14 cellular contexts compared by ENCODE assay signal in the genomic region with DNA sequence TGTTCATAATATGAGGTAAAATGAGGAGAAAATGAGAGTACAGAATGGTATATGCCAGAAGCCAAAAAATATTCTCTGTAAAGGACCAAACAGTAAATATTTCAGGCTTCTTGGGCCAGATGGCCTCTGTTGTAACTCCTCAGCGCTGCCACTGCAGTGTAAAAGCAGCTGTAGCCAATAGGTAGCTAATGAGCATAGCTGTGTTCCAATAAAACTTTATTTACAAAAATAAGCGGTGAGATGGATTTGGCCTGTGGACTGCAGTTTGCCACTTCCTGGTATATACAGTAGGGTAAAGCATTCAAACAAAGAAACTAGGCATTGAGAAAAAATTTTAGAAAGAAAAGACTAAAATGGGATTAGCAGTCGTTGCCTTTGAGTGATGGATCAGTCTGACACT. TPM values are rescaled to one million over a fixed set of nuclear protein-coding genes. Genes with fewer than 3 reads are reported as not detected.
DNase-seq lines count a peak whose midpoint lies in the region; ATAC-seq, FAIRE-seq and TF ChIP-seq lines count a peak whose summit lies in the region.
"Had no signal": no experiment of that assay in that cellular context is flagged by ENCODE, and none has a peak within 500 bp of the region (broad histone marks: within the 10 kb centered on the region; RNA-seq: fewer than 3 reads in every experiment).

No MANE protein-coding gene starts in this region.

- H2AFZ ChIP-seq in Loucy (ENCODE audit: low read length) (peak overlapping the region; percentile 48; the same call in 1 of the 2 replicates), GM12878 (ENCODE audit: control insufficient read depth, low read depth, low read length) (no peak overlapping the region), neuronal stem cell (ENCODE audit: low read length) (no peak overlapping the region)

- no peak overlapping the region for H3K23ac ChIP-seq in neuronal stem cell (ENCODE audit: low read depth, low read length, poor library complexity)

- H3K4me2 ChIP-seq in Loucy (ENCODE audit: low read depth, low read length, poor library complexity, severe bottlenecking) (no peak overlapping the region), GM12878 (ENCODE audit: control insufficient read depth, insufficient read depth) (no peak overlapping the region), neuronal stem cell (ENCODE audit: insufficient read depth, low read length, poor library complexity, severe bottlenecking) (no peak overlapping the region)

- RAD21 ChIA-PET in GM12878 (lab: Charles Lee; ENCODE audit: unreplicated experiment): interaction anchor here (1.4 kb wide), 1 partner anchor 23 kb away, joined by 6 read pairs; no protein-coding TSS in a partner anchor

- H3K9ac ChIP-seq in Loucy (ENCODE audit: low read depth, low read length, poor library complexity, severe bottlenecking) (no peak overlapping the region), GM12878 (ENCODE audit: control insufficient read depth, insufficient read depth, low read length) (no peak overlapping the region), neuronal stem cell (ENCODE audit: low read depth, low read length, poor library complexity) (no peak overlapping the region)

- H3K36me3 ChIP-seq in Loucy (ENCODE audit: insufficient read depth, low read length): no peaks in the 10 kb centered on the region
- H3K36me3 ChIP-seq in GM12878 (ENCODE audit: control insufficient read depth in 2 of 2, insufficient read depth in 2 of 2, low read length in 1 of 2): no peaks in the 10 kb centered on the region
- no peaks in the 10 kb centered on the region for H3K36me3 ChIP-seq in neuronal stem cell (replicated peaks in 1 of 2; ENCODE audit: control insufficient read depth in 2 of 2, insufficient read depth in 2 of 2, low read length in 2 of 2)

- in situ Hi-C loops in GM12878 (cut with MboI): loop anchor here (25.0 kb wide), 1 partner anchor 1036 kb away; a partner anchor contains a TSS

- POLR2A ChIA-PET in GM12878 (lab: Charles Lee): interaction anchor here (1.9 kb wide), 1 partner anchor 16 kb away, joined by 7 read pairs; no protein-coding TSS in a partner anchor

- H3K14ac ChIP-seq in neuronal stem cell (ENCODE audit: low read length): no peak overlapping the region

- no peak for FAIRE-seq in GM12878 (lab: Jason Lieb, UNC)
- FAIRE-seq: A204.1, GM18507 had no signal

- H2AK5ac ChIP-seq in neuronal stem cell (ENCODE audit: low read depth, low read length): no peak overlapping the region

- peak; percentile 21 for DNase-seq in NCI-H82 (lab: John Stamatoyannopoulos, UW)
- no peak for DNase-seq in NCI-H82 treated with DMSO at 0.1 percent for 48 hours (lab: John Stamatoyannopoulos, UW; ENCODE audit: unreplicated experiment)
- DNase-seq in GM12878 (ENCODE audit: low read depth, low spot score): no peak
- DNase-seq in activated CD4-positive, alpha-beta T cell treated with anti-CD3 and anti-CD28 coated beads, Interleukin-2, amount 50 U/mL, for 4 hours: no peak
- no peak for DNase-seq in DMS53 treated with DMSO at 0.1 percent for 48 hours (lab: John Stamatoyannopoulos, UW; ENCODE audit: unreplicated experiment)
- no peak for DNase-seq in neuronal stem cell (ENCODE audit: low spot score)
- DNase-seq: C1 segment of cervical spinal cord; CD4-positive, alpha-beta memory T cell; GOT3; H9 had no signal

- no TSS peak for BruUV-seq in GM12878 (replicated peaks; lab: Mats Ljungman, UMichigan)

- H2BK5ac ChIP-seq in neuronal stem cell (ENCODE audit: low read length): no peak overlapping the region

- no peak overlapping the region for H4K8ac ChIP-seq in neuronal stem cell (ENCODE audit: low read depth, low read length)

- H3K79me2 ChIP-seq in Loucy (ENCODE audit: insufficient read depth, low read length) (no peaks in the 10 kb centered on the region), GM12878 (ENCODE audit: control insufficient read depth, insufficient read depth, low read length) (no peaks in the 10 kb centered on the region)

- no peaks in the 10 kb centered on the region for H3F3A ChIP-seq in Loucy (ENCODE audit: low read depth)

- H3K27me3 ChIP-seq in Loucy (ENCODE audit: insufficient read depth, low read length, poor library complexity, severe bottlenecking): no peaks in the 10 kb centered on the region
- H3K27me3 ChIP-seq in GM12878 (replicated peaks in 1 of 2; ENCODE audit: control insufficient read depth in 2 of 2, insufficient read depth in 2 of 2, low read length in 1 of 2): no peaks in the 10 kb centered on the region
- no peaks in the 10 kb centered on the region for H3K27me3 ChIP-seq in neuronal stem cell (ENCODE audit: control insufficient read depth in 3 of 3, insufficient read depth in 3 of 3, low read depth in 1 of 3, low read length in 3 of 3)

- ATAC-seq in GM12878: no peak

- TF ChIP-seq EP300 in GM12878 (IDR thresholded peaks at IDR 0.05; ENCODE audit: borderline replicate concordance in 1 of 2, control insufficient read depth in 1 of 2, low read depth in 2 of 2, low read length in 2 of 2): no peak

- TF ChIP-seq CTCF in Loucy (conservative IDR thresholded peaks at IDR 0.05; ENCODE audit: low read length) (no peak), GM12878 (IDR thresholded peaks at IDR 0.05 in 2 of 3, conservative IDR thresholded peaks at IDR 0.05 in 1 of 3; ENCODE audit: control insufficient read depth in 2 of 3, extremely low read depth in 1 of 3, insufficient read depth in 1 of 3, low read depth in 3 of 3, low read length in 3 of 3) (no peak)

- no peak for TF ChIP-seq RAD21 in GM12878 (IDR thresholded peaks at IDR 0.05; ENCODE audit: insufficient read depth, low read depth, low read length)

- intact Hi-C loops in GM12878 (cut with micrococcal nuclease; ENCODE audit: unreplicated experiment): no loop called here

- H4K20me1 ChIP-seq in Loucy (ENCODE audit: insufficient read depth, low read length, poor library complexity, severe bottlenecking) (no peaks in the 10 kb centered on the region), GM12878 (ENCODE audit: control insufficient read depth, insufficient read depth) (no peaks in the 10 kb centered on the region)

- H3K27ac ChIP-seq in GM12878 (ENCODE audit: control insufficient read depth, insufficient read depth) (no peak overlapping the region), neuronal stem cell (replicated peaks; ENCODE audit: low read length) (no peak overlapping the region)

- no peak overlapping the region for H2BK12ac ChIP-seq in neuronal stem cell (ENCODE audit: low read length)

- H3K18ac ChIP-seq in neuronal stem cell (ENCODE audit: low read length): no peak overlapping the region

- CTCF ChIA-PET in GM12878 (lab: Yijun Ruan, JAX): interaction anchor here (1.1 to 12.3 kb wide), 3 partner anchors 8 to 127 kb away, joined by 3 to 114 read pairs (median 8); no protein-coding TSS in a partner anchor

- no peak overlapping the region for H2BK15ac ChIP-seq in neuronal stem cell (ENCODE audit: low read length)

- WGBS in GM12878 (ENCODE audit: insufficient coverage, insufficient replicate concordance, low lambda C conversion rate, missing lambda C conversion rate): 98% methylated on average over 3 of the region's 3 CpGs
- no CpG with 5 or more reads among the region's 3 CpGs for WGBS in neuronal stem cell (ENCODE audit: extremely low coverage in 2 of 2, insufficient read length in 2 of 2, insufficient replicate concordance in 1 of 2), 2 donors

- TF ChIP-seq POLR2A in GM12878 (IDR thresholded peaks at IDR 0.05; ENCODE audit: low read depth, low read length): no peak

- SMC1A ChIA-PET in GM12878 (lab: Charles Lee; ENCODE audit: uncharacterized antibody, unreplicated experiment): interaction anchor here (1.5 to 20.4 kb wide), 6 partner anchors 8 to 126 kb away, joined by 5 to 380 read pairs (median 34); a partner anchor contains a TSS

- H3K4me1 ChIP-seq in Loucy (ENCODE audit: insufficient read depth, low read length, poor library complexity, severe bottlenecking) (no peaks in the 10 kb centered on the region), GM12878 (ENCODE audit: control insufficient read depth, insufficient read depth, low read length) (peaks cover 39% of the 10 kb centered on the region), neuronal stem cell (ENCODE audit: control insufficient read depth in 2 of 2, insufficient read depth in 1 of 2, low read depth in 1 of 2, low read length in 2 of 2) (peaks cover 0 to 10% of the 10 kb centered on the region in 2 donors)

- H3K79me1 ChIP-seq in neuronal stem cell (ENCODE audit: low read depth, low read length): no peaks in the 10 kb centered on the region

- H3K4me3 ChIP-seq in Loucy (ENCODE audit: low read length, poor library complexity, severe bottlenecking) (no peak overlapping the region), GM12878 (no peak overlapping the region), neuronal stem cell (ENCODE audit: low read length in 2 of 2) (no peak overlapping the region)

- no peaks in the 10 kb centered on the region for H3K9me2 ChIP-seq in Loucy (replicated peaks; ENCODE audit: low read depth, low read length)

- no peak overlapping the region for H4K91ac ChIP-seq in neuronal stem cell (ENCODE audit: low read depth, low read length, poor library complexity)

- H2BK120ac ChIP-seq in neuronal stem cell (ENCODE audit: low read depth, low read length): no peak overlapping the region

- no peak overlapping the region for H3K4ac ChIP-seq in neuronal stem cell (ENCODE audit: low read length)

- no peaks in the 10 kb centered on the region for H3K9me3 ChIP-seq in Loucy (ENCODE audit: insufficient read depth, low read depth, low read length)
- no peaks in the 10 kb centered on the region for H3K9me3 ChIP-seq in GM12878 (replicated peaks; ENCODE audit: control insufficient read depth, insufficient read depth, low read length)
- H3K9me3 ChIP-seq in neuronal stem cell (replicated peaks in 1 of 2; ENCODE audit: control insufficient read depth in 2 of 2, insufficient read depth in 1 of 2, low read depth in 1 of 2, low read length in 2 of 2): no peaks in the 10 kb centered on the region

RNA-seq across cellular contexts. Expression of a gene that starts 51.5 kb away (rescaled TPM):
- 0.84 TPM in 1 of 2 replicates, not detected in the other for total RNA-seq in GM12878 (2013; cell fraction: nucleolus; rRNA removed)
- total RNA-seq in GM12878 (2014; rRNA removed): 9.3 and 11.3 TPM in 2 replicates
- 2.7 and 4.1 TPM in 2 replicates for total RNA-seq in GM12878 (2014; rRNA removed; fragmentation: Illumina TruSeq; extraction: Trizol)
- total RNA-seq in GM12878 (2021): 7.1 and 8.3 TPM in 2 replicates
- 13.9 TPM for polyA plus RNA-seq in GM12878 (2011; ENCODE audit: low read depth)
- 9.1 and 10.4 TPM in 2 replicates for polyA plus RNA-seq in GM12878 (2011; rRNA removed)
- 13.4 and 16.3 TPM in 2 replicates for polyA plus RNA-seq in GM12878 (2011; cell fraction: cytosol; rRNA removed)
- 8.1 TPM in 2 replicates for polyA plus RNA-seq in GM12878 (2011; cell fraction: nucleus; rRNA removed)
- polyA plus RNA-seq in GM12878 (2012): 9.1 and 10.0 TPM in 2 replicates
- 2.2 TPM in 1 of 2 replicates, not detected in the other for polyA plus RNA-seq in GM12878 (2014; fragmentation: Illumina TruSeq; extraction: Trizol)
- polyA plus RNA-seq in GM12878 (2014; fragmentation: Nextera tagmentation; extraction: Ambion mirVana): 1 to 10 TPM; 1.5 to 6.1 TPM
- polyA plus RNA-seq in GM12878 (2014; rRNA removed): 7.4 and 11.5 TPM in 2 replicates
- 10 to 100 TPM; 15.9 to 20.4 TPM for polyA plus RNA-seq in GM12878 (2016; fragmentation: Nextera tagmentation; extraction: Ambion mirVana)
- polyA minus RNA-seq in GM12878 (2011; rRNA and poly(A)+ RNA removed): 4.4 and 5.1 TPM in 2 replicates
- polyA minus RNA-seq in GM12878 (2011; cell fraction: cytosol; rRNA and poly(A)+ RNA removed): not detected in 2 replicates
- polyA minus RNA-seq in GM12878 (2011; cell fraction: nucleus; rRNA and poly(A)+ RNA removed): 1.3 and 1.8 TPM in 2 replicates
- 0.13 TPM for polyA plus RNA-seq in neuronal stem cell (2013, experiment 1 of 2)
- polyA plus RNA-seq in neuronal stem cell (2013, experiment 2 of 2): 0.24 TPM
- total RNA-seq: CD4-positive, alpha-beta memory T cell; H9; HT-29 had no signal
